22 cellular contexts compared by ENCODE assay signal in the genomic region with DNA sequence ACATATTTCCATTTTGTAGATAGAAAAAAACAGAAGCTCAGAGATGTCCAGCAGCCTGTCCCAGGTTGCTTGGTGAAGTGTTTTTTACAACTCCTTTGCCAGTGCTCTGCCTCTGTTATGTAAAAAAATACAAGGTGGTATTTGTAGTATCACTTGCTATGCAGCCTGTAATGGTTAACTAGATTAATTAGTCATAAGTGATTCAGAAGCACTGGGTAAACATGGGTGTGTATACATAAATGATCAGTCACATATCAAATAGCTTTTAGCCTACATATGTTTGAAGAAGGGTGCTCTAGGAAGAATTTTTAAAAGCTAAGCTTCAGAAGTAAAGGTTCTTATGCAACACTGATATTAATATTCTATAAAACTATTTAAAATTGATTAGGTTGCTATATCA.
DNase-seq lines count a peak whose midpoint lies in the region; ATAC-seq, FAIRE-seq and TF ChIP-seq lines count a peak whose summit lies in the region.
"Had no signal": no experiment of that assay in that cellular context is flagged by ENCODE, and none has a peak within 500 bp of the region (broad histone marks: within the 10 kb centered on the region; RNA-seq: fewer than 3 reads in every experiment).

No MANE protein-coding gene starts in this region.

- H3K27me3 ChIP-seq in small intestine (ENCODE audit: control insufficient read depth in 2 of 2, insufficient read depth in 2 of 2, low read length in 2 of 2): no peaks in the 10 kb centered on the region
- H3K27me3 ChIP-seq: BLaER1, SJSA1, tibial artery had no signal

- DNase-seq in NCI-H146 (lab: John Stamatoyannopoulos, UW): peak; percentile 6
- no peak for DNase-seq in NCI-H146 treated with DMSO at 0.1 percent for 48 hours (lab: John Stamatoyannopoulos, UW; ENCODE audit: unreplicated experiment)
- DNase-seq in NCI-H526 treated with DMSO at 0.1 percent for 48 hours (lab: John Stamatoyannopoulos, UW): peak; percentile 80
- peak; percentile 84 for DNase-seq in epithelial cell of esophagus (ENCODE audit: low read depth)
- peak; percentile 89 for DNase-seq in small intestine
- no peak for DNase-seq in COLO829 (ENCODE audit: low spot score)
- DNase-seq in lower leg skin (ENCODE audit: low spot score in 2 of 2): no peak
- DNase-seq: activated B cell treated with CpG ODN at 0.5 μM for 24 hours; activated CD8-positive, alpha-beta T cell treated with anti-CD3 and anti-CD28 coated beads, Interleukin-2, amount 10 ng/mL, durations not matched to agents 7 days and 5 days; activated T-cell treated with anti-CD3 and anti-CD28 coated beads, Interleukin-2, amount 50 U/mL, for 4 hours; cortex of kidney; GOT3; IMR-90; NCI-H345; right cardiac atrium; tibial artery had no signal

- no peak overlapping the region for H3K4me3 ChIP-seq in epithelial cell of esophagus (ENCODE audit: low read length)
- no peak overlapping the region for H3K4me3 ChIP-seq in small intestine (ENCODE audit: low read depth in 1 of 2, low read length in 2 of 2)
- H3K4me3 ChIP-seq in lower leg skin (ENCODE audit: low read depth, poor library complexity, severe bottlenecking): no peak overlapping the region
- H3K4me3 ChIP-seq: BLaER1, SJSA1, tibial artery had no signal

- intact Hi-C loops in lower leg skin (cut with DNase I; ENCODE audit: low total_unique reads): no loop called here

- ATAC-seq in GM18861 (IDR thresholded peaks at IDR 0.05; ENCODE audit: unreplicated experiment): no peak
- ATAC-seq: activated CD8-positive, alpha-beta T cell treated with anti-CD3 and anti-CD28 coated beads, Interleukin-2, amount 10 ng/mL, durations not matched to agents 7 days and 5 days; activated naive CD4-positive, alpha-beta T cell treated with anti-CD3 and anti-CD28 coated beads, Interleukin-2, amount 50 U/mL, for 72 hours; activated T-cell treated with anti-CD3 and anti-CD28 coated beads, Interleukin-2, amount 50 U/mL, for 4 hours; left lobe of liver; right cardiac atrium; stimulated activated memory B cell treated with anti-CD40 and anti-IgM and Interleukin-4, amounts not matched to agents 10 μg/mL and 1 μg/mL and 100 μg/mL, for 72 hours had no signal

- no peaks in the 10 kb centered on the region for H3K9me3 ChIP-seq in small intestine (ENCODE audit: control insufficient read depth, low read depth)
- H3K9me3 ChIP-seq: SJSA1 had no signal

- no peak for TF ChIP-seq CTCF in epithelial cell of esophagus (IDR thresholded peaks at IDR 0.05; ENCODE audit: insufficient read depth, low read depth, low read length, missing control alignments)
- TF ChIP-seq CTCF in lower leg skin (IDR thresholded peaks at IDR 0.05): no peak

- peak overlapping the region in 1 of 2 donors; percentile 20 for H3K27ac ChIP-seq in small intestine (ENCODE audit: low read depth in 1 of 2, low read length in 1 of 2)
- H3K27ac ChIP-seq: BLaER1, SJSA1, tibial artery had no signal

- H3K36me3 ChIP-seq in small intestine (ENCODE audit: control insufficient read depth in 2 of 2, insufficient read depth in 2 of 2, low read length in 2 of 2): no peaks in the 10 kb centered on the region
- H3K36me3 ChIP-seq: BLaER1, SJSA1, tibial artery had no signal

- H3K4me1 ChIP-seq in small intestine (ENCODE audit: control insufficient read depth in 2 of 2, insufficient read depth in 1 of 2, low read depth in 1 of 2, low read length in 1 of 2): peaks cover 0 to 4% of the 10 kb centered on the region in 2 donors
- H3K4me1 ChIP-seq: BLaER1 had no signal

- no peak for TF ChIP-seq POLR2A in lower leg skin (IDR thresholded peaks at IDR 0.05)

- peak; percentile 5 for FAIRE-seq in small intestine (lab: Jason Lieb, UNC)

Comparison
In these comparisons a context has a peak if more than half of its experiments do, and no peak if none do; other contexts are left out.
1. DNase-seq: peak in NCI-H146 (single experiment), NCI-H526 treated with DMSO at 0.1 percent for 48 hours (single experiment), epithelial cell of esophagus (single experiment) and small intestine (single experiment); none in NCI-H146 treated with DMSO at 0.1 percent for 48 hours (single experiment), COLO829 (single experiment) and lower leg skin (0 of 2).